1 cellular context compared by ENCODE assay signal in the genomic region with DNA sequence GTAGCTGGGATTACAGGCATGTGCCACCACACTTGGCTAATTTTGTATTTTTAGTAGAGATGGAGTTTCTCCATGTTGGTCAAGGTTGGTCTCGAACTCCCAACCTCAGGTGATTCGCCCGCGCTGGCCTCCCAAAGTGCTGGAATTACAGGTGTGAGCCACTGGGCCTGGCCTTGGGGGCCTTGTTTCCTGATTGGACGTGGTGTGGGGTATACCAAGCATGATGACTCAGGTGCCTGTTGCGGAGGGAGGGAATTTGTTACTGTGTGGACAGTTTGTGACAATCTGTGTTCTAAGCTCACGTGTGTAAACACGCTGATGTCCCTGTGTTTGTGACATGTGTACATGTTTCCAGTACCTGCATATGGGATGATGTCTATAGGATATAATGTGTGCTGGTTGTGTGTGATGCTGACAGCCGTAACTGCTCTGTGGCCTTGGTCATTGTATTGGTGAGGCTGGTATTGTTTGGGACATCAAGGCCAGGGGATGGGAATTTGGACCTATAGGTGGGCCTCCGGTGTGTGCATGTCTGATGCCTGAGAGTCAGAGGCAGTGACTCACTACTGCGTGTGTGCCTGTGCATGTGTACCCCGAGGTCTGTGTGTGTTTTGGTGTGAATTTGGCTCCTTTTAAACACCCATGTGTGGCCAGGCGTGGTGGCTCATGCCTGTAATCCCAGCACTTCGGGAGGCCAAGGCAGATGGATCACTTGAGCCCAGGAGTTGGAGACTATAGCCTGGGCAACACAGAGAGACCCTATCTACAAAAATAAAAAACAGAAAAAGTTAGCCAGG.
TF ChIP-seq lines count a peak whose summit lies in the region.

No MANE protein-coding gene starts in this region.

TF ChIP-seq in HCT116, 20 proteins besides CTCF, POLR2A, EP300 and RAD21:
- TF ChIP-seq SRF (IDR thresholded peaks at IDR 0.05; ENCODE audit: low read depth) (no peak), SP1 (IDR thresholded peaks at IDR 0.05; ENCODE audit: low read depth) (no peak), ELF1 (IDR thresholded peaks at IDR 0.05; ENCODE audit: borderline replicate concordance, low read depth) (no peak), EZH2phosphoT487 (IDR thresholded peaks at IDR 0.05; ENCODE audit: borderline replicate concordance) (no peak)
- TF ChIP-seq, protein P1, sequence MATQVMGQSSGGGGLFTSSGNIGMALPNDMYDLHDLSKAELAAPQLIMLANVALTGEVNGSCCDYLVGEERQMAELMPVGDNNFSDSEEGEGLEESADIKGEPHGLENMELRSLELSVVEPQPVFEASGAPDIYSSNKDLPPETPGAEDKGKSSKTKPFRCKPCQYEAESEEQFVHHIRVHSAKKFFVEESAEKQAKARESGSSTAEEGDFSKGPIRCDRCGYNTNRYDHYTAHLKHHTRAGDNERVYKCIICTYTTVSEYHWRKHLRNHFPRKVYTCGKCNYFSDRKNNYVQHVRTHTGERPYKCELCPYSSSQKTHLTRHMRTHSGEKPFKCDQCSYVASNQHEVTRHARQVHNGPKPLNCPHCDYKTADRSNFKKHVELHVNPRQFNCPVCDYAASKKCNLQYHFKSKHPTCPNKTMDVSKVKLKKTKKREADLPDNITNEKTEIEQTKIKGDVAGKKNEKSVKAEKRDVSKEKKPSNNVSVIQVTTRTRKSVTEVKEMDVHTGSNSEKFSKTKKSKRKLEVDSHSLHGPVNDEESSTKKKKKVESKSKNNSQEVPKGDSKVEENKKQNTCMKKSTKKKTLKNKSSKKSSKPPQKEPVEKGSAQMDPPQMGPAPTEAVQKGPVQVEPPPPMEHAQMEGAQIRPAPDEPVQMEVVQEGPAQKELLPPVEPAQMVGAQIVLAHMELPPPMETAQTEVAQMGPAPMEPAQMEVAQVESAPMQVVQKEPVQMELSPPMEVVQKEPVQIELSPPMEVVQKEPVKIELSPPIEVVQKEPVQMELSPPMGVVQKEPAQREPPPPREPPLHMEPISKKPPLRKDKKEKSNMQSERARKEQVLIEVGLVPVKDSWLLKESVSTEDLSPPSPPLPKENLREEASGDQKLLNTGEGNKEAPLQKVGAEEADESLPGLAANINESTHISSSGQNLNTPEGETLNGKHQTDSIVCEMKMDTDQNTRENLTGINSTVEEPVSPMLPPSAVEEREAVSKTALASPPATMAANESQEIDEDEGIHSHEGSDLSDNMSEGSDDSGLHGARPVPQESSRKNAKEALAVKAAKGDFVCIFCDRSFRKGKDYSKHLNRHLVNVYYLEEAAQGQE (IDR thresholded peaks at IDR 0.05; ENCODE audit: low read depth), result no peak
TF ChIP-seq in HCT116: peak in this region for 0.
